Comparison of ENCODE assay signal across 16 cellular contexts in genomic region chr6:10310826-10311225, GRCh38.
DNase-seq lines count a peak whose midpoint lies in the region; ATAC-seq and TF ChIP-seq lines count a peak whose summit lies in the region.
"Had no signal": no experiment of that assay in that cellular context is flagged by ENCODE, and none has a peak within 500 bp of the region (broad histone marks: within the 10 kb centered on the region; RNA-seq: fewer than 3 reads in every experiment).

No MANE protein-coding gene starts in this region.

- no peak for TF ChIP-seq CTCF in mucosa of descending colon (IDR thresholded peaks at IDR 0.05)
- TF ChIP-seq CTCF in osteocyte (IDR thresholded peaks at IDR 0.05), result no peak
- TF ChIP-seq CTCF in GM10248 (IDR thresholded peaks at IDR 0.05; ENCODE audit: control extremely low read depth, extremely low read depth, low read depth, missing control alignments), result no peak
- TF ChIP-seq CTCF in left lung (IDR thresholded peaks at IDR 0.05), result no peak

- H3K4me1 ChIP-seq in mucosa of descending colon (ENCODE audit: low read depth) (no peaks in the 10 kb centered on the region), left lung (no peaks in the 10 kb centered on the region)
- H3K4me1 ChIP-seq: heart right ventricle had no signal

- no peak overlapping the region for H3K4me3 Mint-ChIP-seq in osteocyte (ENCODE audit: unreplicated experiment)
- H3K4me3 Mint-ChIP-seq: activated CD4-positive, alpha-beta memory T cell treated with anti-CD3 and anti-CD28 coated beads, Interleukin-2, amount 10 ng/mL, durations not matched to agents 7 days and 5 days; activated naive CD8-positive, alpha-beta T cell treated with anti-CD3 and anti-CD28 coated beads, Interleukin-2, amount 10 ng/mL, durations not matched to agents 7 days and 5 days; B cell had no signal

- H3K36me3 ChIP-seq in mucosa of descending colon (ENCODE audit: low read depth), result no peaks in the 10 kb centered on the region
- no peaks in the 10 kb centered on the region for H3K36me3 ChIP-seq in left lung
- H3K36me3 ChIP-seq: heart right ventricle had no signal

- H3K27ac ChIP-seq in left lung, result no peak overlapping the region
- H3K27ac ChIP-seq: heart right ventricle had no signal

- H3K27me3 Mint-ChIP-seq in osteocyte (ENCODE audit: unreplicated experiment), result no peaks in the 10 kb centered on the region
- H3K27me3 Mint-ChIP-seq: activated CD4-positive, alpha-beta memory T cell treated with anti-CD3 and anti-CD28 coated beads, Interleukin-2, amount 10 ng/mL, durations not matched to agents 7 days and 5 days; activated naive CD8-positive, alpha-beta T cell treated with anti-CD3 and anti-CD28 coated beads, Interleukin-2, amount 10 ng/mL, durations not matched to agents 7 days and 5 days; B cell had no signal

- no peaks in the 10 kb centered on the region for H3K9me3 ChIP-seq in mucosa of descending colon
- no peaks in the 10 kb centered on the region for H3K9me3 ChIP-seq in left lung
- H3K9me3 ChIP-seq: heart right ventricle had no signal

- intact Hi-C loops in mucosa of descending colon (cut with DNase I, micrococcal nuclease), result no loop called here
- intact Hi-C loops in left lung (cut with DNase I), result no loop called here

- H3K9me3 Mint-ChIP-seq in osteocyte (ENCODE audit: unreplicated experiment), result no peaks in the 10 kb centered on the region
- H3K9me3 Mint-ChIP-seq: activated CD4-positive, alpha-beta memory T cell treated with anti-CD3 and anti-CD28 coated beads, Interleukin-2, amount 10 ng/mL, durations not matched to agents 7 days and 5 days; activated naive CD8-positive, alpha-beta T cell treated with anti-CD3 and anti-CD28 coated beads, Interleukin-2, amount 10 ng/mL, durations not matched to agents 7 days and 5 days had no signal

- peaks cover 25% of the 10 kb centered on the region for H3K4me1 Mint-ChIP-seq in osteocyte (ENCODE audit: unreplicated experiment)
- H3K4me1 Mint-ChIP-seq: activated CD4-positive, alpha-beta memory T cell treated with anti-CD3 and anti-CD28 coated beads, Interleukin-2, amount 10 ng/mL, durations not matched to agents 7 days and 5 days; activated naive CD8-positive, alpha-beta T cell treated with anti-CD3 and anti-CD28 coated beads, Interleukin-2, amount 10 ng/mL, durations not matched to agents 7 days and 5 days; B cell had no signal

- DNase-seq in EH (ENCODE audit: low read depth), result peak; percentile 23
- DNase-seq in NCI-H1417 treated with DMSO at 0.1 percent for 48 hours (lab: John Stamatoyannopoulos, UW), result peak; percentile 76
- peak; percentile 55 to 66 for DNase-seq in SHP77 (lab: John Stamatoyannopoulos, UW)
- no peak for DNase-seq in mucosa of descending colon
- no peak for DNase-seq in osteocyte (ENCODE audit: extremely low spot score, unreplicated experiment)
- no peak for DNase-seq in GM10248 (ENCODE audit: extremely low spot score)
- no peak for DNase-seq in left lung
- DNase-seq: activated CD4-positive, alpha-beta memory T cell treated with anti-CD3 and anti-CD28 coated beads, Interleukin-2, amount 10 ng/mL, durations not matched to agents 7 days and 5 days; activated naive CD8-positive, alpha-beta T cell treated with anti-CD3 and anti-CD28 coated beads, Interleukin-2, amount 10 ng/mL, durations not matched to agents 7 days and 5 days; activated T-cell treated with anti-CD3 and anti-CD28 coated beads, Interleukin-2, amount 50 U/mL, for 48 hours; DMS 273 treated with DMSO at 0.1 percent for 48 hours; heart right ventricle; kidney; MV-4-11; NCI-H446 had no signal

- CTCF ChIA-PET in GM10248 (lab: Yijun Ruan, JAX), result no interaction called here

- H3K36me3 Mint-ChIP-seq in osteocyte (ENCODE audit: unreplicated experiment), result no peaks in the 10 kb centered on the region
- H3K36me3 Mint-ChIP-seq: activated naive CD8-positive, alpha-beta T cell treated with anti-CD3 and anti-CD28 coated beads, Interleukin-2, amount 10 ng/mL, durations not matched to agents 7 days and 5 days had no signal

- H3K27ac Mint-ChIP-seq in osteocyte (ENCODE audit: unreplicated experiment), result no peak overlapping the region
- H3K27ac Mint-ChIP-seq: activated CD4-positive, alpha-beta memory T cell treated with anti-CD3 and anti-CD28 coated beads, Interleukin-2, amount 10 ng/mL, durations not matched to agents 7 days and 5 days; activated naive CD8-positive, alpha-beta T cell treated with anti-CD3 and anti-CD28 coated beads, Interleukin-2, amount 10 ng/mL, durations not matched to agents 7 days and 5 days; B cell had no signal

- peak; percentile 36 for ATAC-seq in mucosa of descending colon
- no peak for ATAC-seq in left lung
- ATAC-seq: heart right ventricle had no signal

- H3K27me3 ChIP-seq in left lung, result peaks cover 0 to 23% of the 10 kb centered on the region in 2 donors

- H3K4me3 ChIP-seq in mucosa of descending colon (no peak overlapping the region), left lung (no peak overlapping the region)
- H3K4me3 ChIP-seq: heart right ventricle had no signal

- POLR2A ChIA-PET in GM10248 (lab: Yijun Ruan, JAX), result no interaction called here

Comparison
In these comparisons a context has a peak if more than half of its experiments do, and no peak if none do; other contexts are left out.
1. DNase-seq: peak in EH (single experiment), NCI-H1417 treated with DMSO at 0.1 percent for 48 hours (single experiment) and SHP77 (2 of 2); none in mucosa of descending colon (0 of 3), osteocyte (single experiment), GM10248 (single experiment) and left lung (0 of 2).